ENCODE assay signal across 24 cellular contexts in genomic region chr19:21317821-21318220, GRCh38. TPM values are rescaled to one million over a fixed set of nuclear protein-coding genes. Genes with fewer than 3 reads are reported as not detected.
DNase-seq lines count a peak whose midpoint lies in the region; TF ChIP-seq lines count a peak whose summit lies in the region.
"Had no signal": no experiment of that assay in that cellular context is flagged by ENCODE, and none has a peak within 500 bp of the region (broad histone marks: within the 10 kb centered on the region; RNA-seq: fewer than 3 reads in every experiment).

No MANE protein-coding gene starts in this region.

- no peak overlapping the region for H2BK12ac ChIP-seq in neuronal stem cell (ENCODE audit: low read length)

- H3K4me3 ChIP-seq in dorsolateral prefrontal cortex (no peak overlapping the region), neuronal stem cell (ENCODE audit: low read length in 2 of 2) (peak overlapping the region in 1 of 2 donors; percentile 20)
- H3K4me3 ChIP-seq: cardiac muscle cell, gastroesophageal sphincter, PC-9, SJCRH30, vagina had no signal

- peak overlapping the region in 56 of 59 donors; percentile 1 to 99 (median 94) for H3K27ac ChIP-seq in dorsolateral prefrontal cortex
- H3K27ac ChIP-seq in neuronal stem cell (replicated peaks; ENCODE audit: low read length) = no peak overlapping the region
- H3K27ac ChIP-seq: cardiac muscle cell, gastroesophageal sphincter, PC-9, SJCRH30, vagina had no signal

- no peak overlapping the region for H3K9ac ChIP-seq in neuronal stem cell (ENCODE audit: low read depth, low read length, poor library complexity)

- no peak overlapping the region for H4K8ac ChIP-seq in neuronal stem cell (ENCODE audit: low read depth, low read length)

- intact Hi-C loops in dorsolateral prefrontal cortex (cut with DNase I) = no loop called here

- H3K14ac ChIP-seq in neuronal stem cell (ENCODE audit: low read length) = peak overlapping the region; percentile 84

- peaks cover 0 to 3% of the 10 kb centered on the region in 2 donors for H3K4me1 ChIP-seq in neuronal stem cell (ENCODE audit: control insufficient read depth in 2 of 2, insufficient read depth in 1 of 2, low read depth in 1 of 2, low read length in 2 of 2)
- H3K4me1 ChIP-seq: Caco-2, SJCRH30 had no signal

- peaks cover 0 to 63% of the 10 kb centered on the region in 2 donors for H3K9me3 ChIP-seq in neuronal stem cell (replicated peaks in 1 of 2; ENCODE audit: control insufficient read depth in 2 of 2, insufficient read depth in 1 of 2, low read depth in 1 of 2, low read length in 2 of 2)
- H3K9me3 ChIP-seq: Caco-2, gastroesophageal sphincter, vagina had no signal

- CTCF ChIA-PET in activated CD4-positive, alpha-beta memory T cell treated with anti-CD3 and anti-CD28 coated beads, Interleukin-2, amount 10 ng/mL, durations not matched to agents 7 days and 5 days (lab: Charles Lee) = interaction anchor here (1.4 kb wide), 1 partner anchor 11 kb away, joined by 4 read pairs; the partner anchor contains the start of gene ZNF708

- H3K4me3 Mint-ChIP-seq in activated CD4-positive, alpha-beta memory T cell treated with anti-CD3 and anti-CD28 coated beads, Interleukin-2, amount 10 ng/mL, durations not matched to agents 7 days and 5 days = no peak overlapping the region
- H3K4me3 Mint-ChIP-seq: activated CD4-positive, alpha-beta T cell treated with anti-CD3 and anti-CD28 coated beads, Interleukin-2, amount 10 ng/mL, durations not matched to agents 7 days and 5 days had no signal

- H3K36me3 Mint-ChIP-seq in activated CD4-positive, alpha-beta memory T cell treated with anti-CD3 and anti-CD28 coated beads, Interleukin-2, amount 10 ng/mL, durations not matched to agents 7 days and 5 days (ENCODE audit: low read depth) = peaks cover 85% of the 10 kb centered on the region

- H3K18ac ChIP-seq in neuronal stem cell (ENCODE audit: low read length) = no peak overlapping the region

- H2BK120ac ChIP-seq in neuronal stem cell (ENCODE audit: low read depth, low read length) = no peak overlapping the region

- H3K4me1 Mint-ChIP-seq in activated CD4-positive, alpha-beta memory T cell treated with anti-CD3 and anti-CD28 coated beads, Interleukin-2, amount 10 ng/mL, durations not matched to agents 7 days and 5 days = peaks cover 4% of the 10 kb centered on the region

- no peak overlapping the region for H3K23ac ChIP-seq in neuronal stem cell (ENCODE audit: low read depth, low read length, poor library complexity)

- H3K27ac Mint-ChIP-seq in activated CD4-positive, alpha-beta memory T cell treated with anti-CD3 and anti-CD28 coated beads, Interleukin-2, amount 10 ng/mL, durations not matched to agents 7 days and 5 days = no peak overlapping the region
- H3K27ac Mint-ChIP-seq: activated CD4-positive, alpha-beta T cell treated with anti-CD3 and anti-CD28 coated beads, Interleukin-2, amount 10 ng/mL, durations not matched to agents 7 days and 5 days had no signal

- no peak overlapping the region for H2AK5ac ChIP-seq in neuronal stem cell (ENCODE audit: low read depth, low read length)

- TF ChIP-seq CTCF in dorsolateral prefrontal cortex (IDR thresholded peaks at IDR 0.05 in 54 of 56, conservative IDR thresholded peaks at IDR 0.05 in 2 of 56; ENCODE audit: low read depth in 1 of 56, partially characterized antibody in 56 of 56) = no peak

- peaks cover 2 to 65% of the 10 kb centered on the region in 2 donors for H3K36me3 ChIP-seq in neuronal stem cell (replicated peaks in 1 of 2; ENCODE audit: control insufficient read depth in 2 of 2, insufficient read depth in 2 of 2, low read length in 2 of 2)
- H3K36me3 ChIP-seq: cardiac muscle cell, gastroesophageal sphincter, vagina had no signal

- DNase-seq in NCI-H748 (lab: John Stamatoyannopoulos, UW; ENCODE audit: unreplicated experiment) (peak; percentile 32), NCI-H748 treated with DMSO at 0.1 percent for 48 hours (lab: John Stamatoyannopoulos, UW) (no peak), NCI-H2029 treated with DMSO at 0.1 percent for 48 hours (lab: John Stamatoyannopoulos, UW) (peak; percentile 25), dorsolateral prefrontal cortex (no peak), neuronal stem cell (ENCODE audit: low spot score) (no peak), AG08395 (ENCODE audit: low spot score) (no peak), middle frontal gyrus (ENCODE audit: extremely low spot score, low spot score) (no peak)
- DNase-seq in activated CD4-positive, alpha-beta memory T cell treated with anti-CD3 and anti-CD28 coated beads, Interleukin-2, amount 10 ng/mL, durations not matched to agents 7 days and 5 days = no peak
- DNase-seq: 8988T; activated CD4-positive, alpha-beta T cell treated with anti-CD3 and anti-CD28 coated beads, Interleukin-2, amount 10 ng/mL, durations not matched to agents 7 days and 5 days; activated CD8-positive, alpha-beta memory T cell treated with anti-CD3 and anti-CD28 coated beads, Interleukin-2, amount 50 U/mL, for 48 hours; amniotic stem cell; Caco-2; EL; HCEC 1CT; MV-4-11; NCI-H1930; occipital lobe; PC-9; retina; SJCRH30 had no signal

- H2BK5ac ChIP-seq in neuronal stem cell (ENCODE audit: low read length) = no peak overlapping the region

- no peak overlapping the region for H4K91ac ChIP-seq in neuronal stem cell (ENCODE audit: low read depth, low read length, poor library complexity)

- WGBS in neuronal stem cell (ENCODE audit: extremely low coverage in 2 of 2, insufficient read length in 2 of 2, insufficient replicate concordance in 1 of 2), 2 donors = no CpG with 5 or more reads among the region's 1 CpG

- H3K4me2 ChIP-seq in neuronal stem cell (ENCODE audit: insufficient read depth, low read length, poor library complexity, severe bottlenecking) = no peak overlapping the region
- H3K4me2 ChIP-seq: PC-9 had no signal

- H3K27me3 Mint-ChIP-seq in activated CD4-positive, alpha-beta memory T cell treated with anti-CD3 and anti-CD28 coated beads, Interleukin-2, amount 10 ng/mL, durations not matched to agents 7 days and 5 days = no peaks in the 10 kb centered on the region
- H3K27me3 Mint-ChIP-seq: activated CD4-positive, alpha-beta T cell treated with anti-CD3 and anti-CD28 coated beads, Interleukin-2, amount 10 ng/mL, durations not matched to agents 7 days and 5 days had no signal

- H3K79me1 ChIP-seq in neuronal stem cell (ENCODE audit: low read depth, low read length) = peaks cover 7% of the 10 kb centered on the region

- H2AFZ ChIP-seq in neuronal stem cell (ENCODE audit: low read length) = no peak overlapping the region
- H2AFZ ChIP-seq: PC-9 had no signal

- no peak overlapping the region for H2BK15ac ChIP-seq in neuronal stem cell (ENCODE audit: low read length)

- H3K27me3 ChIP-seq in dorsolateral prefrontal cortex = no peaks in the 10 kb centered on the region
- no peaks in the 10 kb centered on the region for H3K27me3 ChIP-seq in neuronal stem cell (ENCODE audit: control insufficient read depth in 3 of 3, insufficient read depth in 3 of 3, low read depth in 1 of 3, low read length in 3 of 3)
- H3K27me3 ChIP-seq: cardiac muscle cell, gastroesophageal sphincter, SJCRH30, vagina had no signal

- no peak overlapping the region for H3K4ac ChIP-seq in neuronal stem cell (ENCODE audit: low read length)

- POLR2A ChIA-PET in activated CD4-positive, alpha-beta memory T cell treated with anti-CD3 and anti-CD28 coated beads, Interleukin-2, amount 10 ng/mL, durations not matched to agents 7 days and 5 days (lab: Charles Lee) = interaction anchor here (7.6 kb wide), 1 partner anchor 11 kb away, joined by 24 read pairs; the partner anchor contains the start of gene ZNF708

- peaks cover 30% of the 10 kb centered on the region for H3K9me3 Mint-ChIP-seq in activated CD4-positive, alpha-beta memory T cell treated with anti-CD3 and anti-CD28 coated beads, Interleukin-2, amount 10 ng/mL, durations not matched to agents 7 days and 5 days

RNA-seq across cellular contexts. Expression of gene ZNF708, which starts 11.4 kb away (rescaled TPM):
- 100 to 1,000 TPM in 5 of 120 experiments, 10 to 100 TPM in 115; 19.1 to 168 (median 46.2) TPM for total RNA-seq in dorsolateral prefrontal cortex
- polyA plus RNA-seq in neuronal stem cell (2013, experiment 1 of 2) = 18.6 TPM
- 19.0 TPM for polyA plus RNA-seq in neuronal stem cell (2013, experiment 2 of 2)
- total RNA-seq in activated CD4-positive, alpha-beta memory T cell treated with anti-CD3 and anti-CD28 coated beads, Interleukin-2, amount 10 ng/mL, durations not matched to agents 7 days and 5 days = 10 to 100 TPM; 14.8 to 16.7 TPM

RNA-seq across cellular contexts. Expression of gene ZNF738, which starts 41.0 kb away (rescaled TPM):
- 10 to 100 TPM in 78 of 120 experiments, 1 to 10 TPM in 42; 3.9 to 28.7 (median 11.3) TPM for total RNA-seq in dorsolateral prefrontal cortex
- polyA plus RNA-seq in neuronal stem cell (2013, experiment 1 of 2) = 140 TPM
- 141 TPM for polyA plus RNA-seq in neuronal stem cell (2013, experiment 2 of 2)
- total RNA-seq in activated CD4-positive, alpha-beta memory T cell treated with anti-CD3 and anti-CD28 coated beads, Interleukin-2, amount 10 ng/mL, durations not matched to agents 7 days and 5 days = 10 to 100 TPM; 10.5 to 11.2 TPM

Comparison
In these comparisons a context has a peak if more than half of its experiments do, and no peak if none do; other contexts are left out.
1. DNase-seq: peak in NCI-H748 (single experiment) and NCI-H2029 treated with DMSO at 0.1 percent for 48 hours (single experiment); none in NCI-H748 treated with DMSO at 0.1 percent for 48 hours (single experiment), dorsolateral prefrontal cortex (0 of 10), neuronal stem cell (single experiment), AG08395 (single experiment), middle frontal gyrus (single experiment) and activated CD4-positive, alpha-beta memory T cell treated with anti-CD3 and anti-CD28 coated beads, Interleukin-2, amount 10 ng/mL, durations not matched to agents 7 days and 5 days (single experiment).